Comparison of ENCODE assay signal across 18 cellular contexts in the genomic region with DNA sequence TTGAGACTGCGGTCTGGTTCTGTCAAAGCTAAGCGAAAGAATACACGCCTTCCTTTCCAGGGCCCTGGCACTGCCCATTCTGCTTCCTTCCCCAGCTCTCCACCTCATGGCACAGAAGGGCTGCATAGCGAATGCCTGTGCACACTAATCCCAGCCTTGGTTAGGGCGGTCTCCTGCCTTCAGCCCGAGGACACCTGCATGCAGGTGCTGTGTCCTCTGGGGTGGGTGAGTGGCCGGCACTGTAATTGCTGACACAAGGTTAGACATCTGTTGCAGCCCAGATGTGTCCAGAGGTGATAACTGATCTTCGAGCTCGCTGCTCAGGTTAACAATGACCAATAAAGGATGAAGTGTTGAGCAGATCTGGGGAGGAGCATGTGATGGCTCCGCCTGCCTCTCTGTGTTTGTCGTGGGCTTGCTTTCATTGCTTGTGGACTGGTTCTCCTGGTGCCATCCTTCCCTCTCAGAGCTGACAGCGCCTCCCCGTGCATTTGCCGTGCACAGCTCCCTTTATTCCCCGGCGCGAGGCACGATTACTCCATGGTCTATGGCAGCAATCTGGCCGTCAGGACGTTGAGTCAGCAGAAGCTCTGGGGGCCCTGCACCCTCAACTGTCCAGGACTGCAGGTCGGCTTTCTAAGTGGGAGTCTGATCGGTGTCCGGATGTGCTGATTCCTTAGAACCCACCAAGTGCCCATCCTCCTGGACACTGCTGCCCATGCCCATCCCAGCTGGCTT.
DNase-seq lines count a peak whose midpoint lies in the region; ATAC-seq and TF ChIP-seq lines count a peak whose summit lies in the region.
"Had no signal": no experiment of that assay in that cellular context is flagged by ENCODE, and none has a peak within 500 bp of the region (broad histone marks: within the 10 kb centered on the region; RNA-seq: fewer than 3 reads in every experiment).

No MANE protein-coding gene starts in this region.

- peak overlapping the region; percentile 26 for H3K4ac ChIP-seq in neuronal stem cell (ENCODE audit: low read length)

- H2BK15ac ChIP-seq in neuronal stem cell (ENCODE audit: low read length), result no peak overlapping the region

- no peak overlapping the region for H2BK12ac ChIP-seq in neuronal stem cell (ENCODE audit: low read length)

- H3K18ac ChIP-seq in neuronal stem cell (ENCODE audit: low read length), result peak overlapping the region; percentile 25

- no peak overlapping the region for H2AK5ac ChIP-seq in neuronal stem cell (ENCODE audit: low read depth, low read length)

- H3K27me3 Mint-ChIP-seq in chondrocyte (ENCODE audit: low read depth), result no peaks in the 10 kb centered on the region

- 87% methylated on average over 23 of the region's 23 CpGs for WGBS in heart right ventricle, 2 donors
- WGBS in neuronal stem cell (ENCODE audit: extremely low coverage in 2 of 2, insufficient read length in 2 of 2, insufficient replicate concordance in 1 of 2), 2 donors, result no CpG with 5 or more reads among the region's 23 CpGs

- TF ChIP-seq CTCF in heart right ventricle (IDR thresholded peaks at IDR 0.05) (no peak), chondrocyte (IDR thresholded peaks at IDR 0.05) (no peak)

- peaks cover 0 to 6% (median 0%) of the 10 kb centered on the region in 7 donors for H3K27me3 ChIP-seq in heart right ventricle
- no peaks in the 10 kb centered on the region for H3K27me3 ChIP-seq in neuronal stem cell (ENCODE audit: control insufficient read depth in 3 of 3, insufficient read depth in 3 of 3, low read depth in 1 of 3, low read length in 3 of 3)
- H3K27me3 ChIP-seq: BLaER1 treated with 17β-estradiol and CSF1 and Interleukin-3, amounts not matched to agents 10 nM and 100 nM had no signal

- H3K4me3 Mint-ChIP-seq in chondrocyte (ENCODE audit: unreplicated experiment), result no peak overlapping the region
- H3K4me3 Mint-ChIP-seq: GM23338 had no signal

- ATAC-seq in Right ventricle myocardium inferior (no peak), heart right ventricle (no peak), HG03342 (IDR thresholded peaks at IDR 0.05; ENCODE audit: unreplicated experiment) (no peak)
- ATAC-seq: A549, GM23338 had no signal

- no peak overlapping the region for H3K27ac Mint-ChIP-seq in chondrocyte (ENCODE audit: unreplicated experiment)
- H3K27ac Mint-ChIP-seq: GM23338 had no signal

- peaks cover 14% of the 10 kb centered on the region for H3K79me1 ChIP-seq in neuronal stem cell (ENCODE audit: low read depth, low read length)

- no peak overlapping the region for H3K14ac ChIP-seq in neuronal stem cell (ENCODE audit: low read length)

- no peak overlapping the region for H3K9ac ChIP-seq in neuronal stem cell (ENCODE audit: low read depth, low read length, poor library complexity)
- H3K9ac ChIP-seq: BLaER1 treated with 17β-estradiol and CSF1 and Interleukin-3, amounts not matched to agents 10 nM and 100 nM; KMS-11 had no signal

- no peak overlapping the region for H2BK5ac ChIP-seq in neuronal stem cell (ENCODE audit: low read length)

- no peaks in the 10 kb centered on the region for H3K36me3 Mint-ChIP-seq in chondrocyte (ENCODE audit: low read depth)

- H2AFZ ChIP-seq in neuronal stem cell (ENCODE audit: low read length), result no peak overlapping the region
- H2AFZ ChIP-seq: GM23338 had no signal

- no peak overlapping the region for H3K23ac ChIP-seq in neuronal stem cell (ENCODE audit: low read depth, low read length, poor library complexity)

- H3K4me2 ChIP-seq in neuronal stem cell (ENCODE audit: insufficient read depth, low read length, poor library complexity, severe bottlenecking), result no peak overlapping the region
- H3K4me2 ChIP-seq: A549; BLaER1 treated with 17β-estradiol and CSF1 and Interleukin-3, amounts not matched to agents 10 nM and 100 nM; GM23338; KMS-11 had no signal

- intact Hi-C loops in Right ventricle myocardium inferior (cut with DNase I) (no loop called here), heart right ventricle (cut with DNase I) (no loop called here)

- H3K27ac ChIP-seq in heart right ventricle (no peak overlapping the region), neuronal stem cell (replicated peaks; ENCODE audit: low read length) (no peak overlapping the region)
- H3K27ac ChIP-seq: A549; BLaER1 treated with 17β-estradiol and CSF1 and Interleukin-3, amounts not matched to agents 10 nM and 100 nM; KMS-11 had no signal

- no peaks in the 10 kb centered on the region for H3K36me3 ChIP-seq in heart right ventricle
- H3K36me3 ChIP-seq in neuronal stem cell (replicated peaks in 1 of 2; ENCODE audit: control insufficient read depth in 2 of 2, insufficient read depth in 2 of 2, low read length in 2 of 2), result peaks cover 0 to 2% of the 10 kb centered on the region in 2 donors
- H3K36me3 ChIP-seq: BLaER1 treated with 17β-estradiol and CSF1 and Interleukin-3, amounts not matched to agents 10 nM and 100 nM had no signal

- H3K9me3 Mint-ChIP-seq in chondrocyte (ENCODE audit: low read depth), result peaks cover 2% of the 10 kb centered on the region

- no peak overlapping the region for H4K8ac ChIP-seq in neuronal stem cell (ENCODE audit: low read depth, low read length)

- no peak overlapping the region for H4K91ac ChIP-seq in neuronal stem cell (ENCODE audit: low read depth, low read length, poor library complexity)

- H3K4me3 ChIP-seq in heart right ventricle (no peak overlapping the region), neuronal stem cell (ENCODE audit: low read length in 2 of 2) (no peak overlapping the region)
- H3K4me3 ChIP-seq: A549; BLaER1 treated with 17β-estradiol and CSF1 and Interleukin-3, amounts not matched to agents 10 nM and 100 nM; GM23338 had no signal

- no peaks in the 10 kb centered on the region for H3K4me1 Mint-ChIP-seq in chondrocyte (ENCODE audit: low read depth)
- H3K4me1 Mint-ChIP-seq: GM23338 had no signal

- DNase-seq in Right ventricle myocardium inferior (ENCODE audit: missing footprints), result peak; percentile 26
- DNase-seq in heart right ventricle, result no peak
- peak; percentile 76 for DNase-seq in chondrocyte (ENCODE audit: low spot score)
- DNase-seq in neuronal stem cell (ENCODE audit: low spot score), result no peak
- no peak for DNase-seq in amygdala (lab: John Stamatoyannopoulos, UW)
- DNase-seq in glomerular visceral epithelial cell (ENCODE audit: extremely low spot score), result no peak
- DNase-seq: DND-41, GDM1, NCI-H146, NCI-H2081 treated with DMSO at 0.1 percent for 48 hours, NCI-H510A treated with DMSO at 0.1 percent for 48 hours, NCI-H82, Right ventricle myocardium superior had no signal

- H2BK120ac ChIP-seq in neuronal stem cell (ENCODE audit: low read depth, low read length), result no peak overlapping the region

- H3K4me1 ChIP-seq in heart right ventricle (no peaks in the 10 kb centered on the region), neuronal stem cell (ENCODE audit: control insufficient read depth in 2 of 2, insufficient read depth in 1 of 2, low read depth in 1 of 2, low read length in 2 of 2) (no peaks in the 10 kb centered on the region)

- H3K9me3 ChIP-seq in heart right ventricle (no peaks in the 10 kb centered on the region), neuronal stem cell (replicated peaks in 1 of 2; ENCODE audit: control insufficient read depth in 2 of 2, insufficient read depth in 1 of 2, low read depth in 1 of 2, low read length in 2 of 2) (no peaks in the 10 kb centered on the region)
- H3K9me3 ChIP-seq: A549; BLaER1 treated with 17β-estradiol and CSF1 and Interleukin-3, amounts not matched to agents 10 nM and 100 nM had no signal

Comparison
In these comparisons a context has a peak if more than half of its experiments do, and no peak if none do; other contexts are left out.
1. DNase-seq: peak in Right ventricle myocardium inferior (single experiment) and chondrocyte (single experiment); none in heart right ventricle (0 of 2), neuronal stem cell (single experiment), amygdala (0 of 56) and glomerular visceral epithelial cell (single experiment).